Comparison of ENCODE assay signal across 15 cellular contexts in the genomic region with DNA sequence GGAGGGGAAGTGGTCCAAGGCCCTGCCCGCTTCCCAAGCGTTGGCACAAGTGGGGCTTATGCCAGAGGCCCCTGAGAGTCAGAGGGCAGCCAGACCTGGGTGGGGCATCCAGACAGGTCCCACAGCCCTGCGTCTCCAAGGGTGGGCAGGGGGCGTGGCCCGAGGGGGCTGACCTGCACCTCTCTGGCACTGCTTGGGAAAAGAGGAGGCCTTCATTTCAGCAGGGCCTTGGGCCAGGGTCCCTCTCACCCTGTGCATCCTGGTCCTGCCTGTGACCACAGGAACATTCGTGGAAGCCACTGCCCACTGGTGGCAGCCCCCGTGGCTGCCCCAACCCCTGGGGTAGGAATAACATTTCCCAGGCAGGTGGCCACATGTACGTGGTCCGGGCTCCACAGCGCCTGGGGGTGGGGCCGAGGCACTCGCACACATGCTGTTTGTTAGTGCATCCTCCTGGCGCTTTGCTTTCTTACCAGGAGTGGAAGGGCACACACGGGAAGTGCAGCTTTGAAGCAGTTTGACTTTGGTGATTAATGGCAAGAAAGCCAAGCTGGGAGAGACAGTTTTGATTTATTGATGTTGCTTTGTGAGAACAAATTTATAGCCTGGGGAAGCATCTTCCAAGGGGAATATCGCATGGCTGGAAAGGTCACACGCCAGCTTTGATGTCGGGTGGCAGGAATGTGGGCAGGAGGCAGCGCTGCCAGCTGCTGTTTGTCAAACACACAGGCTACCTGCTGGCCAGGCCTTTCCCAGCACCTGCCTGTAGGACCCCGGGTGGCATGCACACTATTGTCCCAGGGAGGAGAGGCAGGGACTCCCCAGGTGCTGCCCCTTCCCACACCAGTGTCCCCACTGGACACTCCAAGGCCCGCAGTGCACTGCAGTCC. TPM values are rescaled to one million over a fixed set of nuclear protein-coding genes. Genes with fewer than 3 reads are reported as not detected.
DNase-seq lines count a peak whose midpoint lies in the region; ATAC-seq and TF ChIP-seq lines count a peak whose summit lies in the region.
"Had no signal": no experiment of that assay in that cellular context is flagged by ENCODE, and none has a peak within 500 bp of the region (broad histone marks: within the 10 kb centered on the region; RNA-seq: fewer than 3 reads in every experiment).

No MANE protein-coding gene starts in this region.

- DNase-seq in COLO668 (lab: John Stamatoyannopoulos, UW; ENCODE audit: unreplicated experiment), result peak; percentile 57
- DNase-seq in NCI-H146 (lab: John Stamatoyannopoulos, UW), result peak; percentile 77
- DNase-seq in activated CD4-positive, alpha-beta T cell treated with anti-CD3 and anti-CD28 coated beads, Interleukin-2, amount 10 ng/mL, durations not matched to agents 24 days and 14 days, result no peak
- no peak for DNase-seq in effector memory CD4-positive, alpha-beta T cell
- DNase-seq: activated CD8-positive, alpha-beta memory T cell treated with anti-CD3 and anti-CD28 coated beads, Interleukin-2, amount 10 ng/mL, durations not matched to agents 7 days and 5 days; GDM1; hippocampal formation; Right ventricle myocardium superior had no signal

- H3K4me3 Mint-ChIP-seq in brain, result peak overlapping the region in 3 of 5 experiments; percentile 22 to 63 (median 40)
- H3K4me3 Mint-ChIP-seq in activated CD4-positive, alpha-beta T cell treated with anti-CD3 and anti-CD28 coated beads, Interleukin-2, amount 10 ng/mL, durations not matched to agents 24 days and 14 days, result no peak overlapping the region
- H3K4me3 Mint-ChIP-seq: activated CD8-positive, alpha-beta memory T cell treated with anti-CD3 and anti-CD28 coated beads, Interleukin-2, amount 10 ng/mL, durations not matched to agents 7 days and 5 days had no signal

- intact Hi-C loops in activated CD4-positive, alpha-beta T cell treated with anti-CD3 and anti-CD28 coated beads, Interleukin-2, amount 10 ng/mL, durations not matched to agents 24 days and 14 days (cut with micrococcal nuclease), result no loop called here

- peaks cover 10% of the 10 kb centered on the region for H3K27me3 Mint-ChIP-seq in brain
- no peaks in the 10 kb centered on the region for H3K27me3 Mint-ChIP-seq in activated CD4-positive, alpha-beta T cell treated with anti-CD3 and anti-CD28 coated beads, Interleukin-2, amount 10 ng/mL, durations not matched to agents 24 days and 14 days
- H3K27me3 Mint-ChIP-seq: activated CD8-positive, alpha-beta memory T cell treated with anti-CD3 and anti-CD28 coated beads, Interleukin-2, amount 10 ng/mL, durations not matched to agents 7 days and 5 days had no signal

- no peak overlapping the region for H3K4me3 ChIP-seq in effector memory CD4-positive, alpha-beta T cell (ENCODE audit: insufficient read depth, low read depth, low read length, poor library complexity, severe bottlenecking)
- H3K4me3 ChIP-seq: HAP-1 had no signal

- no peaks in the 10 kb centered on the region for H3K36me3 Mint-ChIP-seq in brain
- peaks cover 6% of the 10 kb centered on the region for H3K36me3 Mint-ChIP-seq in activated CD4-positive, alpha-beta T cell treated with anti-CD3 and anti-CD28 coated beads, Interleukin-2, amount 10 ng/mL, durations not matched to agents 24 days and 14 days (ENCODE audit: low read depth)

- peaks cover 14% of the 10 kb centered on the region for H3K4me1 ChIP-seq in effector memory CD4-positive, alpha-beta T cell (ENCODE audit: control insufficient read depth, insufficient read depth, low read length, poor library complexity, severe bottlenecking)

- H3K9me3 ChIP-seq in effector memory CD4-positive, alpha-beta T cell (ENCODE audit: control insufficient read depth, low read length), result no peaks in the 10 kb centered on the region
- H3K9me3 ChIP-seq: HAP-1, neutrophil had no signal

- H3K27ac ChIP-seq in effector memory CD4-positive, alpha-beta T cell (ENCODE audit: insufficient read depth, low read length, poor library complexity, severe bottlenecking), result no peak overlapping the region
- H3K27ac ChIP-seq: C4-2B, HL-60, neutrophil had no signal

- no peaks in the 10 kb centered on the region for H3K27me3 ChIP-seq in effector memory CD4-positive, alpha-beta T cell (replicated peaks; ENCODE audit: control insufficient read depth, insufficient read depth, low read length, poor library complexity, severe bottlenecking)
- H3K27me3 ChIP-seq: neutrophil had no signal

- peaks cover 18% of the 10 kb centered on the region for H3K4me1 Mint-ChIP-seq in brain
- peaks cover 13% of the 10 kb centered on the region for H3K4me1 Mint-ChIP-seq in activated CD4-positive, alpha-beta T cell treated with anti-CD3 and anti-CD28 coated beads, Interleukin-2, amount 10 ng/mL, durations not matched to agents 24 days and 14 days

- H3K27ac Mint-ChIP-seq in brain, result peak overlapping the region in 2 of 5 experiments; percentile 41 to 67
- no peak overlapping the region for H3K27ac Mint-ChIP-seq in activated CD4-positive, alpha-beta T cell treated with anti-CD3 and anti-CD28 coated beads, Interleukin-2, amount 10 ng/mL, durations not matched to agents 24 days and 14 days
- H3K27ac Mint-ChIP-seq: activated CD8-positive, alpha-beta memory T cell treated with anti-CD3 and anti-CD28 coated beads, Interleukin-2, amount 10 ng/mL, durations not matched to agents 7 days and 5 days had no signal

- no peaks in the 10 kb centered on the region for H3K9me3 Mint-ChIP-seq in brain
- no peaks in the 10 kb centered on the region for H3K9me3 Mint-ChIP-seq in activated CD4-positive, alpha-beta T cell treated with anti-CD3 and anti-CD28 coated beads, Interleukin-2, amount 10 ng/mL, durations not matched to agents 24 days and 14 days

- peaks cover 3% of the 10 kb centered on the region for H3K36me3 ChIP-seq in effector memory CD4-positive, alpha-beta T cell (ENCODE audit: control insufficient read depth, insufficient read depth, low read length)

- no peak for ATAC-seq in GM21390 (IDR thresholded peaks at IDR 0.05; ENCODE audit: unreplicated experiment)
- ATAC-seq: activated CD8-positive, alpha-beta memory T cell treated with anti-CD3 and anti-CD28 coated beads, Interleukin-2, amount 10 ng/mL, durations not matched to agents 7 days and 5 days; esophagus mucosa had no signal

- no peak for TF ChIP-seq CTCF in brain (conservative IDR thresholded peaks at IDR 0.05)

RNA-seq across cellular contexts. Expression of a gene that starts 4.3 kb away (rescaled TPM):
- polyA plus RNA-seq in brain (ENCODE audit: insufficient read depth, low read depth, low replicate concordance), result 160 TPM
- 116 and 123 TPM in 2 replicates for total RNA-seq in activated CD4-positive, alpha-beta T cell treated with anti-CD3 and anti-CD28 coated beads, Interleukin-2, amount 10 ng/mL, durations not matched to agents 24 days and 14 days

RNA-seq across cellular contexts. Expression of a gene that starts 4.7 kb away (rescaled TPM):
- polyA plus RNA-seq in brain (ENCODE audit: insufficient read depth, low read depth, low replicate concordance), result 11.2 TPM
- 39.0 and 40.6 TPM in 2 replicates for total RNA-seq in activated CD4-positive, alpha-beta T cell treated with anti-CD3 and anti-CD28 coated beads, Interleukin-2, amount 10 ng/mL, durations not matched to agents 24 days and 14 days

RNA-seq across cellular contexts. Expression of a gene that starts 13.1 kb away (rescaled TPM):
- polyA plus RNA-seq in brain (ENCODE audit: insufficient read depth, low read depth, low replicate concordance), result 65.2 TPM
- total RNA-seq in activated CD4-positive, alpha-beta T cell treated with anti-CD3 and anti-CD28 coated beads, Interleukin-2, amount 10 ng/mL, durations not matched to agents 24 days and 14 days, result 11.5 and 12.1 TPM in 2 replicates

RNA-seq across cellular contexts. Expression of a gene that starts 19.1 kb away (rescaled TPM):
- 170 TPM for polyA plus RNA-seq in brain (ENCODE audit: insufficient read depth, low read depth, low replicate concordance)
- 128 TPM in 2 replicates for total RNA-seq in activated CD4-positive, alpha-beta T cell treated with anti-CD3 and anti-CD28 coated beads, Interleukin-2, amount 10 ng/mL, durations not matched to agents 24 days and 14 days

RNA-seq across cellular contexts. Expression of a gene that starts 33.2 kb away (rescaled TPM):
- polyA plus RNA-seq in brain (ENCODE audit: insufficient read depth, low read depth, low replicate concordance), result 45.0 TPM
- total RNA-seq in activated CD4-positive, alpha-beta T cell treated with anti-CD3 and anti-CD28 coated beads, Interleukin-2, amount 10 ng/mL, durations not matched to agents 24 days and 14 days, result 21.4 and 30.8 TPM in 2 replicates

Comparison
In these comparisons a context has a peak if more than half of its experiments do, and no peak if none do; other contexts are left out.
1. DNase-seq: peak in COLO668 (single experiment) and NCI-H146 (single experiment); none in activated CD4-positive, alpha-beta T cell treated with anti-CD3 and anti-CD28 coated beads, Interleukin-2, amount 10 ng/mL, durations not matched to agents 24 days and 14 days (single experiment) and effector memory CD4-positive, alpha-beta T cell (0 of 3).